Comparison of ENCODE assay signal across 18 cellular contexts in the genomic region with DNA sequence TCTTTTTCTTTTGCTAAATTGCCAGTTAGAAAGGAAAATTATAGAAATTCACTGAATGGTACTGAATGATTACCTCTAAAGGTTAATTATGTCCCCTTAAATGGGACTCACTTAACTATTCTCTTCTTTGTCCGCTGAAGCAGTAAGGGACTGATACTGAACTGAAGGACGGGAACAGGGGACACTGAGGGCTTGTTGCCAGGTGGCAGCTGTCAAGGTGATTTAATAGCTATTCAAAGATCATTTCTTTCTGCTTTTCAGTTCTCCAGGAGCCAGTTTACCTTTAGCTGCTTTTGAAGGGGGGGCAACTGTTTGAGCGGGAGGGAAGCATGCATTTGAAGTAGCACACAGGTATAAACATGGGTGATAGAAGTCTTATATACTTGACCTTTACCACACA.
A peak's percentile ranks its signal among the peaks of the same experiment; 100 is the strongest.
DNase-seq lines count a peak whose midpoint lies in the region; ATAC-seq and TF ChIP-seq lines count a peak whose summit lies in the region.
"Had no signal": no experiment of that assay in that cellular context is flagged by ENCODE, and none has a peak within 500 bp of the region (broad histone marks: within the 10 kb centered on the region; RNA-seq: fewer than 3 reads in every experiment).

No MANE protein-coding gene starts in this region.

- POLR2A ChIA-PET in Caco-2 (lab: Charles Lee) = no interaction called here

- H3K36me3 Mint-ChIP-seq in Caco-2 (ENCODE audit: insufficient read depth, unreplicated experiment) (no peaks in the 10 kb centered on the region), immature natural killer cell (no peaks in the 10 kb centered on the region), Calu3 (ENCODE audit: insufficient read depth, unreplicated experiment) (no peaks in the 10 kb centered on the region)
- H3K36me3 Mint-ChIP-seq: natural killer cell treated with Interleukin-12 subunit alpha and Interleukin-12 subunit beta and Interleukin-15 and Interleukin-18, amount 100 ng/mL, for 72 hours had no signal

- intact Hi-C loops in Caco-2 (cut with micrococcal nuclease; ENCODE audit: unreplicated experiment) (no loop called here), Calu3 (cut with micrococcal nuclease; ENCODE audit: unreplicated experiment) (no loop called here)

- TF ChIP-seq CTCF in Caco-2 (IDR thresholded peaks at IDR 0.05; ENCODE audit: insufficient read depth in 1 of 2, low read depth in 1 of 2, low read length in 1 of 2, severe bottlenecking in 1 of 2, unreplicated experiment in 1 of 2) = no peak
- TF ChIP-seq CTCF in Calu3 (IDR thresholded peaks at IDR 0.05; ENCODE audit: unreplicated experiment) = no peak

- peaks cover 10% of the 10 kb centered on the region for H3K4me1 Mint-ChIP-seq in Caco-2 (ENCODE audit: low read depth, unreplicated experiment)
- H3K4me1 Mint-ChIP-seq in immature natural killer cell = no peaks in the 10 kb centered on the region
- H3K4me1 Mint-ChIP-seq in Calu3 (ENCODE audit: low read depth, unreplicated experiment) = no peaks in the 10 kb centered on the region

- BruUV-seq in Caco-2 (replicated peaks; lab: Mats Ljungman, UMichigan) = no TSS peak
- BruUV-seq in Calu3 (replicated peaks; lab: Mats Ljungman, UMichigan) = no TSS peak

- H3K36me3 ChIP-seq in Caco-2 (ENCODE audit: control insufficient read depth, insufficient read depth, low read length) = no peaks in the 10 kb centered on the region
- H3K36me3 ChIP-seq: heart right ventricle, sigmoid colon had no signal

- no peaks in the 10 kb centered on the region for H3K4me1 ChIP-seq in Caco-2
- H3K4me1 ChIP-seq: sigmoid colon, testis had no signal

- H3K4me3 Mint-ChIP-seq in Caco-2 (ENCODE audit: unreplicated experiment) (no peak overlapping the region), immature natural killer cell (no peak overlapping the region), Calu3 (ENCODE audit: low read depth, unreplicated experiment) (no peak overlapping the region)
- H3K4me3 Mint-ChIP-seq: natural killer cell treated with Interleukin-12 subunit alpha and Interleukin-12 subunit beta and Interleukin-15 and Interleukin-18, amount 100 ng/mL, for 72 hours had no signal

- peak overlapping the region; percentile 41 for H3K27ac ChIP-seq in angular gyrus (ENCODE audit: low read depth, low read length)
- H3K27ac ChIP-seq: heart right ventricle, sigmoid colon, testis had no signal

- no peak overlapping the region for H3K4me3 ChIP-seq in Caco-2 (ENCODE audit: low read depth, low read length)
- H3K4me3 ChIP-seq: GM12878, heart right ventricle, sigmoid colon, testis had no signal

- CTCF ChIA-PET in Caco-2 (lab: Charles Lee) = no interaction called here
- CTCF ChIA-PET in Calu3 (lab: Charles Lee) = no interaction called here

- no peaks in the 10 kb centered on the region for H3K9me3 Mint-ChIP-seq in Caco-2 (ENCODE audit: unreplicated experiment)
- H3K9me3 Mint-ChIP-seq in immature natural killer cell = peaks cover 0 to 5% (median 0%) of the 10 kb centered on the region in 6 donors
- no peaks in the 10 kb centered on the region for H3K9me3 Mint-ChIP-seq in Calu3 (ENCODE audit: low read depth, unreplicated experiment)

- no peak for ATAC-seq in HG03521 (IDR thresholded peaks at IDR 0.05; ENCODE audit: unreplicated experiment)
- ATAC-seq: GM12878; heart right ventricle; left ventricle myocardium superior; natural killer cell treated with Interleukin-12 subunit alpha and Interleukin-12 subunit beta and Interleukin-15 and Interleukin-18, amount 100 ng/mL, for 72 hours had no signal

- H3K27me3 Mint-ChIP-seq in Caco-2 (ENCODE audit: insufficient read depth, unreplicated experiment) (no peaks in the 10 kb centered on the region), immature natural killer cell (ENCODE audit: low read depth in 3 of 3) (no peaks in the 10 kb centered on the region), Calu3 (ENCODE audit: unreplicated experiment) (no peaks in the 10 kb centered on the region)
- H3K27me3 Mint-ChIP-seq: natural killer cell treated with Interleukin-12 subunit alpha and Interleukin-12 subunit beta and Interleukin-15 and Interleukin-18, amount 100 ng/mL, for 72 hours had no signal

- H3K27me3 ChIP-seq in Caco-2 (replicated peaks; ENCODE audit: control insufficient read depth, insufficient read depth, low read length) = no peaks in the 10 kb centered on the region
- H3K27me3 ChIP-seq: heart right ventricle, sigmoid colon, testis had no signal

- H3K27ac Mint-ChIP-seq in Caco-2 (ENCODE audit: unreplicated experiment) = no peak overlapping the region
- H3K27ac Mint-ChIP-seq in immature natural killer cell = no peak overlapping the region
- no peak overlapping the region for H3K27ac Mint-ChIP-seq in Calu3 (ENCODE audit: unreplicated experiment)
- H3K27ac Mint-ChIP-seq: natural killer cell treated with Interleukin-12 subunit alpha and Interleukin-12 subunit beta and Interleukin-15 and Interleukin-18, amount 100 ng/mL, for 72 hours had no signal

- DNase-seq in COLO668 (lab: John Stamatoyannopoulos, UW; ENCODE audit: unreplicated experiment) (peak; percentile 21), NCI-H1417 (lab: John Stamatoyannopoulos, UW) (peak; percentile 92 to 100 (median 93)), NCI-H345 (lab: John Stamatoyannopoulos, UW) (peak; percentile 75), Caco-2 (no peak), immature natural killer cell (no peak), Calu3 (no peak)
- DNase-seq: activated CD4-positive, alpha-beta T cell treated with anti-CD3 and anti-CD28 coated beads, Interleukin-2, amount 50 U/mL, for 4 hours; activated gamma-delta T cell; heart right ventricle; left ventricle myocardium superior; midbrain; NCI-H524; sigmoid colon; testis had no signal

- no peaks in the 10 kb centered on the region for H3K9me3 ChIP-seq in Caco-2
- H3K9me3 ChIP-seq: heart right ventricle, sigmoid colon, testis had no signal

Comparison
In these comparisons a context has a peak if more than half of its experiments do, and no peak if none do; other contexts are left out.
1. DNase-seq: peak in COLO668 (single experiment), NCI-H1417 (3 of 3) and NCI-H345 (single experiment); none in Caco-2 (0 of 2), immature natural killer cell (0 of 3) and Calu3 (single experiment).